ENCODE assay signal across 1 cellular context in the genomic region with DNA sequence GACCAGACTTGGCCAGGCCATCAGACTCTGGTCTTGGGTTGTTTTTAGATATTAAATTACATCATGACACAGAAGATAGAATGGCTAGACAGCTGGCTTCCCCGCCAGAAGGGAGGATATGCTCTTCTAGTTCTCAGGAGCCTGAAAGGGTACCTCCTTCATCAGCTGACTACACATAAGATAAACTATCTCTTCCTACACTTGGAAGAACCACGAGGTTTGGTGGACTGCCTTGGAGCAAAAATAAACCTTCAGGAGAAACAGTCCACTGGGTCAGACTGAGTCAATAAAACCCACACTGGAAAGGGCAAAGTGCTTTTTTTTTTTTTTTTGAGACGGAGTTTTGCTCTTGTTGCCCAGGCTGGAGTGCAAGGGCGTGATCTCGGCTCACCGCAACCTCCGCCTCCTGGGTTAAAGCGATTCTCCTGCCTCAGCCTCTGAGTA.
TF ChIP-seq lines count a peak whose summit lies in the region.

No MANE protein-coding gene starts in this region.

TF ChIP-seq in HepG2, 621 proteins besides CTCF, POLR2A, EP300 and RAD21 (continued from another document):
- TF ChIP-seq, protein P1, sequence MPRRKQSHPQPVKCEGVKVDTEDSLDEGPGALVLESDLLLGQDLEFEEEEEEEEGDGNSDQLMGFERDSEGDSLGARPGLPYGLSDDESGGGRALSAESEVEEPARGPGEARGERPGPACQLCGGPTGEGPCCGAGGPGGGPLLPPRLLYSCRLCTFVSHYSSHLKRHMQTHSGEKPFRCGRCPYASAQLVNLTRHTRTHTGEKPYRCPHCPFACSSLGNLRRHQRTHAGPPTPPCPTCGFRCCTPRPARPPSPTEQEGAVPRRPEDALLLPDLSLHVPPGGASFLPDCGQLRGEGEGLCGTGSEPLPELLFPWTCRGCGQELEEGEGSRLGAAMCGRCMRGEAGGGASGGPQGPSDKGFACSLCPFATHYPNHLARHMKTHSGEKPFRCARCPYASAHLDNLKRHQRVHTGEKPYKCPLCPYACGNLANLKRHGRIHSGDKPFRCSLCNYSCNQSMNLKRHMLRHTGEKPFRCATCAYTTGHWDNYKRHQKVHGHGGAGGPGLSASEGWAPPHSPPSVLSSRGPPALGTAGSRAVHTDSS (CRISPR knock-in tag; conservative IDR thresholded peaks at IDR 0.05) = no peak
- TF ChIP-seq SOX6 (IDR thresholded peaks at IDR 0.05) (no peak), SOX6 (CRISPR knock-in tag; IDR thresholded peaks at IDR 0.05) (0 out of 2 replicates have a peak, but pooled peaks have one; percentile 14), SIN3A (IDR thresholded peaks at IDR 0.05; ENCODE audit: borderline replicate concordance, low read depth, low read length) (no peak), WIZ (CRISPR knock-in tag; IDR thresholded peaks at IDR 0.05) (no peak), MZF1 (CRISPR knock-in tag; IDR thresholded peaks at IDR 0.05; ENCODE audit: borderline replicate concordance) (no peak), HNF4A (CRISPR knock-in tag; IDR thresholded peaks at IDR 0.05) (0 out of 2 replicates have a peak, but pooled peaks have one; percentile 20), ZKSCAN1 (IDR thresholded peaks at IDR 0.05; ENCODE audit: low read length) (no peak), ZNF556 (CRISPR knock-in tag; IDR thresholded peaks at IDR 0.05; ENCODE audit: borderline replicate concordance) (peak; percentile 98), ZNF441 (CRISPR knock-in tag; IDR thresholded peaks at IDR 0.05; ENCODE audit: borderline replicate concordance) (peak; percentile 82), ZNF616 (CRISPR knock-in tag; IDR thresholded peaks at IDR 0.05; ENCODE audit: low read depth) (no peak), SIX1 (CRISPR knock-in tag; IDR thresholded peaks at IDR 0.05; ENCODE audit: borderline replicate concordance) (no peak), ZMYM4 (CRISPR knock-in tag; IDR thresholded peaks at IDR 0.05) (no peak), ZKSCAN8 (CRISPR knock-in tag; IDR thresholded peaks at IDR 0.05; ENCODE audit: borderline replicate concordance) (no peak), ASH2L (IDR thresholded peaks at IDR 0.05; ENCODE audit: insufficient read length, low read depth, low read length) (no peak), ZNF225 (CRISPR knock-in tag; IDR thresholded peaks at IDR 0.05) (no peak), FOXJ3 (CRISPR knock-in tag; IDR thresholded peaks at IDR 0.05; ENCODE audit: borderline replicate concordance) (no peak), CAMTA2 (CRISPR knock-in tag; IDR thresholded peaks at IDR 0.05; ENCODE audit: borderline replicate concordance) (no peak), PCBP1 (IDR thresholded peaks at IDR 0.05; ENCODE audit: borderline replicate concordance, low read depth, low read length) (no peak), SETDB1 (CRISPR knock-in tag; IDR thresholded peaks at IDR 0.05; ENCODE audit: borderline replicate concordance) (no peak), XRCC5 (optimal IDR thresholded peaks at IDR 0.05; ENCODE audit: low read length) (no peak), KDM6A (CRISPR knock-in tag; IDR thresholded peaks at IDR 0.05; ENCODE audit: low read depth) (no peak), ZNF749 (CRISPR knock-in tag; IDR thresholded peaks at IDR 0.05; ENCODE audit: borderline replicate concordance) (no peak), ZNF451 (CRISPR knock-in tag; IDR thresholded peaks at IDR 0.05) (no peak), TBX2 (CRISPR knock-in tag; IDR thresholded peaks at IDR 0.05; ENCODE audit: borderline replicate concordance) (no peak), CBX5 (CRISPR knock-in tag; IDR thresholded peaks at IDR 0.05; ENCODE audit: borderline replicate concordance) (no peak), ZZZ3 (CRISPR knock-in tag; IDR thresholded peaks at IDR 0.05; ENCODE audit: borderline replicate concordance) (no peak), RXRB (CRISPR knock-in tag; IDR thresholded peaks at IDR 0.05; ENCODE audit: borderline replicate concordance) (no peak), PHF20 (CRISPR knock-in tag; IDR thresholded peaks at IDR 0.05) (no peak), XBP1 (CRISPR knock-in tag; IDR thresholded peaks at IDR 0.05) (no peak), ZNF772 (CRISPR knock-in tag; IDR thresholded peaks at IDR 0.05) (no peak)
- TF ChIP-seq, protein P2, sequence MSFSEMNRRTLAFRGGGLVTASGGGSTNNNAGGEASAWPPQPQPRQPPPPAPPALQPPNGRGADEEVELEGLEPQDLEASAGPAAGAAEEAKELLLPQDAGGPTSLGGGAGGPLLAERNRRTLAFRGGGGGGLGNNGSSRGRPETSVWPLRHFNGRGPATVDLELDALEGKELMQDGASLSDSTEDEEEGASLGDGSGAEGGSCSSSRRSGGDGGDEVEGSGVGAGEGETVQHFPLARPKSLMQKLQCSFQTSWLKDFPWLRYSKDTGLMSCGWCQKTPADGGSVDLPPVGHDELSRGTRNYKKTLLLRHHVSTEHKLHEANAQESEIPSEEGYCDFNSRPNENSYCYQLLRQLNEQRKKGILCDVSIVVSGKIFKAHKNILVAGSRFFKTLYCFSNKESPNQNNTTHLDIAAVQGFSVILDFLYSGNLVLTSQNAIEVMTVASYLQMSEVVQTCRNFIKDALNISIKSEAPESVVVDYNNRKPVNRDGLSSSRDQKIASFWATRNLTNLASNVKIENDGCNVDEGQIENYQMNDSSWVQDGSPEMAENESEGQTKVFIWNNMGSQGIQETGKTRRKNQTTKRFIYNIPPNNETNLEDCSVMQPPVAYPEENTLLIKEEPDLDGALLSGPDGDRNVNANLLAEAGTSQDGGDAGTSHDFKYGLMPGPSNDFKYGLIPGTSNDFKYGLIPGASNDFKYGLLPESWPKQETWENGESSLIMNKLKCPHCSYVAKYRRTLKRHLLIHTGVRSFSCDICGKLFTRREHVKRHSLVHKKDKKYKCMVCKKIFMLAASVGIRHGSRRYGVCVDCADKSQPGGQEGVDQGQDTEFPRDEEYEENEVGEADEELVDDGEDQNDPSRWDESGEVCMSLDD (CRISPR knock-in tag; IDR thresholded peaks at IDR 0.05; ENCODE audit: borderline replicate concordance) = no peak
- TF ChIP-seq, protein P3, sequence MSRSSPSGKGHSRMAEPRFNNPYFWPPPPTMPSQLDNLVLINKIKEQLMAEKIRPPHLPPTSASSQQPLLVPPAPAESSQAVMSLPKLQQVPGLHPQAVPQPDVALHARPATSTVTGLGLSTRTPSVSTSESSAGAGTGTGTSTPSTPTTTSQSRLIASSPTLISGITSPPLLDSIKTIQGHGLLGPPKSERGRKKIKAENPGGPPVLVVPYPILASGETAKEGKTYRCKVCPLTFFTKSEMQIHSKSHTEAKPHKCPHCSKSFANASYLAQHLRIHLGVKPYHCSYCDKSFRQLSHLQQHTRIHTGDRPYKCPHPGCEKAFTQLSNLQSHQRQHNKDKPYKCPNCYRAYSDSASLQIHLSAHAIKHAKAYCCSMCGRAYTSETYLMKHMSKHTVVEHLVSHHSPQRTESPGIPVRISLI (CRISPR knock-in tag; IDR thresholded peaks at IDR 0.05; ENCODE audit: borderline replicate concordance) = peak; percentile 81; the same call in 1 of the 2 replicates
- TF ChIP-seq, protein P4, sequence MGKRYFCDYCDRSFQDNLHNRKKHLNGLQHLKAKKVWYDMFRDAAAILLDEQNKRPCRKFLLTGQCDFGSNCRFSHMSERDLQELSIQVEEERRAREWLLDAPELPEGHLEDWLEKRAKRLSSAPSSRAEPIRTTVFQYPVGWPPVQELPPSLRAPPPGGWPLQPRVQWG (CRISPR knock-in tag; IDR thresholded peaks at IDR 0.05; ENCODE audit: borderline replicate concordance, low read depth) = no peak
- TF ChIP-seq, protein P5, sequence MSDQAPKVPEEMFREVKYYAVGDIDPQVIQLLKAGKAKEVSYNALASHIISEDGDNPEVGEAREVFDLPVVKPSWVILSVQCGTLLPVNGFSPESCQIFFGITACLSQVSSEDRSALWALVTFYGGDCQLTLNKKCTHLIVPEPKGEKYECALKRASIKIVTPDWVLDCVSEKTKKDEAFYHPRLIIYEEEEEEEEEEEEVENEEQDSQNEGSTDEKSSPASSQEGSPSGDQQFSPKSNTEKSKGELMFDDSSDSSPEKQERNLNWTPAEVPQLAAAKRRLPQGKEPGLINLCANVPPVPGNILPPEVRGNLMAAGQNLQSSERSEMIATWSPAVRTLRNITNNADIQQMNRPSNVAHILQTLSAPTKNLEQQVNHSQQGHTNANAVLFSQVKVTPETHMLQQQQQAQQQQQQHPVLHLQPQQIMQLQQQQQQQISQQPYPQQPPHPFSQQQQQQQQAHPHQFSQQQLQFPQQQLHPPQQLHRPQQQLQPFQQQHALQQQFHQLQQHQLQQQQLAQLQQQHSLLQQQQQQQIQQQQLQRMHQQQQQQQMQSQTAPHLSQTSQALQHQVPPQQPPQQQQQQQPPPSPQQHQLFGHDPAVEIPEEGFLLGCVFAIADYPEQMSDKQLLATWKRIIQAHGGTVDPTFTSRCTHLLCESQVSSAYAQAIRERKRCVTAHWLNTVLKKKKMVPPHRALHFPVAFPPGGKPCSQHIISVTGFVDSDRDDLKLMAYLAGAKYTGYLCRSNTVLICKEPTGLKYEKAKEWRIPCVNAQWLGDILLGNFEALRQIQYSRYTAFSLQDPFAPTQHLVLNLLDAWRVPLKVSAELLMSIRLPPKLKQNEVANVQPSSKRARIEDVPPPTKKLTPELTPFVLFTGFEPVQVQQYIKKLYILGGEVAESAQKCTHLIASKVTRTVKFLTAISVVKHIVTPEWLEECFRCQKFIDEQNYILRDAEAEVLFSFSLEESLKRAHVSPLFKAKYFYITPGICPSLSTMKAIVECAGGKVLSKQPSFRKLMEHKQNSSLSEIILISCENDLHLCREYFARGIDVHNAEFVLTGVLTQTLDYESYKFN (CRISPR knock-in tag; conservative IDR thresholded peaks at IDR 0.05) = peak; percentile 31; the same call in 1 of the 2 replicates
- TF ChIP-seq, protein P6, sequence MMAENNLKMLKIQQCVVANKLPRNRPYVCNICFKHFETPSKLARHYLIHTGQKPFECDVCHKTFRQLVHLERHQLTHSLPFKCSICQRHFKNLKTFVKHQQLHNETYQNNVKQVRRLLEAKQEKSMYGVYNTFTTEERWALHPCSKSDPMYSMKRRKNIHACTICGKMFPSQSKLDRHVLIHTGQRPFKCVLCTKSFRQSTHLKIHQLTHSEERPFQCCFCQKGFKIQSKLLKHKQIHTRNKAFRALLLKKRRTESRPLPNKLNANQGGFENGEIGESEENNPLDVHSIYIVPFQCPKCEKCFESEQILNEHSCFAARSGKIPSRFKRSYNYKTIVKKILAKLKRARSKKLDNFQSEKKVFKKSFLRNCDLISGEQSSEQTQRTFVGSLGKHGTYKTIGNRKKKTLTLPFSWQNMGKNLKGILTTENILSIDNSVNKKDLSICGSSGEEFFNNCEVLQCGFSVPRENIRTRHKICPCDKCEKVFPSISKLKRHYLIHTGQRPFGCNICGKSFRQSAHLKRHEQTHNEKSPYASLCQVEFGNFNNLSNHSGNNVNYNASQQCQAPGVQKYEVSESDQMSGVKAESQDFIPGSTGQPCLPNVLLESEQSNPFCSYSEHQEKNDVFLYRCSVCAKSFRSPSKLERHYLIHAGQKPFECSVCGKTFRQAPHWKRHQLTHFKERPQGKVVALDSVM (CRISPR knock-in tag; IDR thresholded peaks at IDR 0.05) = peak; percentile 44; the same call in 1 of the 2 replicates
